25 cellular contexts compared by ENCODE assay signal in genomic region chr11:68324695-68325094, GRCh38.
"Had no signal": no experiment of that assay in that cellular context is flagged by ENCODE, and none has a peak within 500 bp of the region (broad histone marks: within the 10 kb centered on the region; RNA-seq: fewer than 3 reads in every experiment).

No MANE protein-coding gene starts in this region.

- H3K27me3 Mint-ChIP-seq: activated naive CD4-positive, alpha-beta T cell treated with anti-CD3 and anti-CD28 coated beads, Interleukin-2, amount 50 U/mL, for 24 hours had no signal

- H3K36me3 Mint-ChIP-seq: activated naive CD4-positive, alpha-beta T cell treated with anti-CD3 and anti-CD28 coated beads, Interleukin-2, amount 50 U/mL, for 24 hours had no signal

- H3K9me3 ChIP-seq: breast epithelium, MG63 had no signal

- H3K27ac ChIP-seq: breast epithelium had no signal

- H3K4me3 ChIP-seq: breast epithelium, MG63 had no signal

- H3K27ac Mint-ChIP-seq: activated CD8-positive, alpha-beta T cell treated with anti-CD3 and anti-CD28 coated beads, Interleukin-2, amount 10 ng/mL, durations not matched to agents 7 days and 5 days; activated naive CD4-positive, alpha-beta T cell treated with anti-CD3 and anti-CD28 coated beads, Interleukin-2, amount 50 U/mL, for 24 hours; T-helper 17 cell; WTC11 had no signal

- H3K36me3 ChIP-seq: breast epithelium, MG63 had no signal

- FAIRE-seq: RCC 7860 had no signal

- H3K4me3 Mint-ChIP-seq: activated CD8-positive, alpha-beta T cell treated with anti-CD3 and anti-CD28 coated beads, Interleukin-2, amount 10 ng/mL, durations not matched to agents 7 days and 5 days; activated naive CD4-positive, alpha-beta T cell treated with anti-CD3 and anti-CD28 coated beads, Interleukin-2, amount 50 U/mL, for 24 hours; T-helper 17 cell; WTC11 had no signal

- H3K9me3 Mint-ChIP-seq: activated naive CD4-positive, alpha-beta T cell treated with anti-CD3 and anti-CD28 coated beads, Interleukin-2, amount 50 U/mL, for 24 hours had no signal

- H3K27me3 ChIP-seq: breast epithelium, MG63 had no signal

- DNase-seq: activated CD4-positive, alpha-beta T cell treated with anti-CD3 and anti-CD28 coated beads for 48 hours; activated CD4-positive, alpha-beta T cell treated with anti-CD3 and anti-CD28 coated beads, Interleukin-2, amount 50 U/mL, for 4 hours; activated CD4-positive, CD25-positive, alpha-beta regulatory T cell treated with anti-CD3 and anti-CD28 coated beads, Interleukin-2, amount 50 U/mL, for 72 hours; activated CD8-positive, alpha-beta memory T cell treated with anti-CD3 and anti-CD28 coated beads, Interleukin-2, amount 50 U/mL, for 48 hours; activated CD8-positive, alpha-beta T cell treated with anti-CD3 and anti-CD28 coated beads, Interleukin-2, amount 10 ng/mL, durations not matched to agents 7 days and 5 days; activated naive CD4-positive, alpha-beta T cell; activated T-cell treated with anti-CD3 and anti-CD28 coated beads, Interleukin-2, amount 50 U/mL, for 1 hour; aorta; central memory CD4-positive, alpha-beta T cell; MG63; MV-4-11; NCI-H1092 treated with DMSO at 0.1 percent for 48 hours; NCI-H1417 treated with DMSO at 0.1 percent for 48 hours; NCI-H1694 treated with DMSO at 0.1 percent for 48 hours; NCI-H2029 treated with DMSO at 0.1 percent for 48 hours; NCI-H510A treated with DMSO at 0.1 percent for 48 hours; NCI-H69; NK-92 treated with Interleukin-12 subunit alpha and Interleukin-12 subunit beta, amount 100 ng/mL, for 24 hours; SIG-M5; T-helper 17 cell; T-helper 9 cell had no signal

- ATAC-seq: activated CD8-positive, alpha-beta T cell treated with anti-CD3 and anti-CD28 coated beads, Interleukin-2, amount 10 ng/mL, durations not matched to agents 7 days and 5 days; T-helper 17 cell had no signal
